In the genomic region with DNA sequence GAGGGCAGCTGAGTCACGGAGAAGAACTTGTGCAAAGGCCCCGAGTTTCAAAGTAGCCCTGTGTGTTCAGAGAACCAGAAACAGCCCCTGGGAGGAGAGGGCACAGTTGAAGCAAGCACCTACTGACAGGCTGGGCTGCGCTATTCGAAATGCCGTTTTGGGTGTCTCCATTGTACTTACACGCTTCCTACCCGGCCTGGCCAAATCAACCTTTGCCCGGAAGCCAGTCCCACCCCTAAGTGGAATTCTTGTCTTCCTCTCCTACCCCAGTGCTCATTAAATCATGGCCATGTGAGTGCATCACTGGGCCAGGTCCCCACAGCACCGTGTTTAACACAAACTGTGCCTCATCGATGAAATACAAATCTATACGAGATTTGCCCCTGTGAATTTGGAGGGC, we compare ENCODE assay signal across 33 cellular contexts. TPM values are rescaled to one million over a fixed set of nuclear protein-coding genes. Genes with fewer than 3 reads are reported as not detected.
"Had no signal": no experiment of that assay in that cellular context is flagged by ENCODE, and none has a peak within 500 bp of the region (broad histone marks: within the 10 kb centered on the region; RNA-seq: fewer than 3 reads in every experiment).

No MANE protein-coding gene starts in this region.

- DNase-seq: activated CD4-positive, alpha-beta T cell treated with anti-CD3 and anti-CD28 coated beads for 48 hours; activated CD4-positive, alpha-beta T cell treated with anti-CD3 and anti-CD28 coated beads, Interleukin-2, amount 50 U/mL, for 48 hours; activated CD8-positive, alpha-beta memory T cell treated with anti-CD3 and anti-CD28 coated beads for 24 hours; activated gamma-delta T cell; activated naive CD4-positive, alpha-beta T cell treated with anti-CD3 and anti-CD28 coated beads, Interleukin-2, amount 10 ng/mL, durations not matched to agents 7 days and 5 days; activated naive CD8-positive, alpha-beta T cell treated with anti-CD3 and anti-CD28 coated beads, Interleukin-2, amount 10 ng/mL, durations not matched to agents 7 days and 5 days; activated T-cell treated with anti-CD3 and anti-CD28 coated beads, Interleukin-2, amount 50 U/mL, for 1 hour; brain microvascular endothelial cell; central memory CD4-positive, alpha-beta T cell; endodermal cell; foreskin fibroblast; lower lobe of right lung; mesenchymal stem cell; ovary; stimulated activated CD4-positive, alpha-beta T cell treated with anti-CD3 and anti-CD28 coated beads, Interleukin-15, amount 100 ng/mL, for 24 hours; stimulated activated CD4-positive, alpha-beta T cell treated with anti-CD3 and anti-CD28 coated beads, Interleukin-2, amount 100 ng/mL, for 24 hours; stimulated activated naive B cell treated with anti-CD40 and anti-IgM and Interleukin-4, amounts not matched to agents 10 μg/mL and 1 μg/mL and 100 μg/mL, for 72 hours; T-helper 9 cell; uterus; WERI-Rb-1 had no signal

- H3K4me3 ChIP-seq: lower lobe of right lung, ovary, tibial nerve, uterus had no signal

- H3K27ac ChIP-seq: brain microvascular endothelial cell, lower lobe of right lung, neutrophil, ovary, tibial nerve, uterus, WERI-Rb-1 had no signal

- H3K9me3 ChIP-seq: lower lobe of right lung, neutrophil, ovary, tibial nerve, uterus had no signal

- H3K27me3 ChIP-seq: ovary had no signal

- ATAC-seq: activated CD4-positive, CD25-positive, alpha-beta regulatory T cell treated with anti-CD3 and anti-CD28 coated beads, Interleukin-2, amount 50 U/mL, for 24 hours; esophagus mucosa; left lobe of liver; lower lobe of right lung; natural killer cell treated with Interleukin-12 subunit alpha and Interleukin-12 subunit beta and Interleukin-15 and Interleukin-18, amount 100 ng/mL, for 72 hours; stimulated activated naive B cell treated with anti-CD40 and anti-IgM and Interleukin-4, amounts not matched to agents 10 μg/mL and 1 μg/mL and 100 μg/mL, for 72 hours had no signal

- FAIRE-seq: astrocyte, TTC549 had no signal

- H3K36me3 ChIP-seq: brain microvascular endothelial cell, lower lobe of right lung, neutrophil, ovary, tibial nerve, uterus, WERI-Rb-1 had no signal

RNA-seq across cellular contexts. Expression of a gene that starts 6.0 kb away (rescaled TPM):
- total RNA-seq: activated naive CD8-positive, alpha-beta T cell treated with anti-CD3 and anti-CD28 coated beads, Interleukin-2, amount 10 ng/mL, durations not matched to agents 7 days and 5 days; astrocyte; esophagus mucosa; kidney epithelial cell; left lobe of liver; lower lobe of right lung; mononuclear cell; myocyte; natural killer cell treated with Interleukin-12 subunit alpha and Interleukin-12 subunit beta and Interleukin-15 and Interleukin-18, amount 100 ng/mL, for 72 hours; progenitor cell of endocrine pancreas; renal cortical epithelial cell had no signal
